ENCODE assay signal across 25 cellular contexts in the genomic region with DNA sequence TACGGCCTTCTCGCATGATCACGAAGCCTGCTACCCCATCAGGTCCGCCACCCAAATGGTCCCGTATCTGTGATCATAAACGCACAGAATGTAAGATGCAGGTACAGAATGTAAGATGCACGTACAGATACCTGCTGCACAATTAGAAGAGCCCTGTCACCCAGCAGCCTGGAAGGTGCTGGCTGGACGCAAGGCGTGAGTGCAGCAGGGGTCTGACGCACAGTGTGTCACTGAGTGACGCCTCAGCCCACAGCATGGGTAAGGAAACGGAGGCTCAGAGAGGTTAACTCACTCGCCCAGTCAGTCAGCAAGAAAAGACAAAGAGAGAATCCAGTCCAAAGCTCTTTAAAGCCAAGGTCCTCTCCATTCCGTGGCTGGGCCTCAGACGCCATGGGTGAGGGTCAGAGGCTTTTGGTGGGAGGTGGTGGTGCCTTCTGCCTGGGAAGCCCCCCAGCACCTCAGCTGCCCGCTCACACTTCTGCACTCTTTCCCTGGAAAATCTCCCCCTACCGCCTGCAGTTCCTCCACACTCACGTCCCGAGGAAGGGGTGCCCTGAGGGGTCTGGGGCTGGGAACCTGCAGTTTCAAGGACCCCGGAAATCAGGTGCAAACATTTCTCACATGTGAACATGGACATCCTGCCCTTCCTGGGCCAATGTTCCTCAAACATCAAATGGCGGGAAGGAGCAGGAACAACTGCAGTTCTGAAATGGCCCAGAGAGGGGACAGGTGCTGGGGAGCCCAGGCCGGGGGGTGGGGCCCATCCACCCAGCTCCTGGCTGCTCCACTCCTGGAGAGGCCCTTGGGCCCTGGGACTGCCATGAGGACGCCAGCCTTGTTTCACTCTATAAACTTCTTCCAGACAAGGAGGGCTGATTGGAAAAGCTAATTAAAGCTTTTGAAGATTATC. TPM values are rescaled to one million over a fixed set of nuclear protein-coding genes. Genes with fewer than 3 reads are reported as not detected.
DNase-seq lines count a peak whose midpoint lies in the region; ATAC-seq and TF ChIP-seq lines count a peak whose summit lies in the region.
"Had no signal": no experiment of that assay in that cellular context is flagged by ENCODE, and none has a peak within 500 bp of the region (broad histone marks: within the 10 kb centered on the region; RNA-seq: fewer than 3 reads in every experiment).

No MANE protein-coding gene starts in this region.

- H3K4me1 Mint-ChIP-seq in stimulated activated naive CD8-positive, alpha-beta T cell treated with anti-CD3 and anti-CD28 coated beads, Interleukin-15, amount 100 ng/mL, for 72 hours = peaks cover 41% of the 10 kb centered on the region
- H3K4me1 Mint-ChIP-seq in endodermal cell = peaks cover 30% of the 10 kb centered on the region

- H3K27me3 Mint-ChIP-seq in stimulated activated naive CD8-positive, alpha-beta T cell treated with anti-CD3 and anti-CD28 coated beads, Interleukin-15, amount 100 ng/mL, for 72 hours = no peaks in the 10 kb centered on the region
- H3K27me3 Mint-ChIP-seq in endodermal cell (ENCODE audit: insufficient read depth) = no peaks in the 10 kb centered on the region
- H3K27me3 Mint-ChIP-seq: activated CD4-positive, alpha-beta memory T cell treated with anti-CD3 and anti-CD28 coated beads, Interleukin-2, amount 10 ng/mL, durations not matched to agents 7 days and 5 days had no signal

- peaks cover 14% of the 10 kb centered on the region for H3K4me1 ChIP-seq in endodermal cell (ENCODE audit: control insufficient read depth, insufficient read depth, low read length)
- peaks cover 21% of the 10 kb centered on the region for H3K4me1 ChIP-seq in osteoblast (ENCODE audit: insufficient read depth, low read length)
- H3K4me1 ChIP-seq: BE2C, body of pancreas, Caco-2 had no signal

- WGBS in endodermal cell (ENCODE audit: insufficient coverage in 1 of 2, insufficient read length in 1 of 2), 2 experiments = 94 to 99% methylated on average over 17 to 23 of the region's 23 CpGs

- H3K27ac ChIP-seq in endodermal cell (ENCODE audit: low read depth, low read length) (no peak overlapping the region), osteoblast (ENCODE audit: low read depth, low read length) (no peak overlapping the region)
- H3K27ac ChIP-seq: body of pancreas, KMS-11, SJSA1, thoracic aorta had no signal

- no peak overlapping the region for H3K4me2 ChIP-seq in osteoblast (ENCODE audit: insufficient read depth, low read length)
- H3K4me2 ChIP-seq: KMS-11 had no signal

- no peak overlapping the region for H3K9ac ChIP-seq in endodermal cell (ENCODE audit: extremely low read depth, low read length, poor library complexity, severe bottlenecking)
- H3K9ac ChIP-seq: KMS-11 had no signal

- no peak for DNase-seq in stimulated activated naive CD8-positive, alpha-beta T cell treated with anti-CD3 and anti-CD28 coated beads, Interleukin-15, amount 100 ng/mL, for 72 hours
- no peak for DNase-seq in stimulated activated naive CD8-positive, alpha-beta T cell treated with anti-CD3 and anti-CD28 coated beads, Interleukin-15, Interleukin-2, amounts not matched to agents 100 U/mL and 50 U/mL, for 24 hours
- DNase-seq in endodermal cell (no peak), osteoblast (ENCODE audit: insufficient read length, low spot score, missing footprints) (peak; percentile 57), GOT3 (lab: John Stamatoyannopoulos, UW) (no peak), DMS79 treated with DMSO at 0.1 percent for 48 hours (lab: John Stamatoyannopoulos, UW) (no peak)
- DNase-seq: ACHN; activated CD4-positive, alpha-beta memory T cell treated with anti-CD3 and anti-CD28 coated beads, Interleukin-2, amount 10 ng/mL, durations not matched to agents 7 days and 5 days; activated effector memory CD4-positive, alpha-beta T cell treated with anti-CD3 and anti-CD28 coated beads, Interleukin-2, amount 50 U/mL, for 16 hours; BE2C; body of pancreas; Caco-2; cerebellar nuclear complex; GDM1; left ventricle myocardium inferior; NCI-H1417; NCI-H2029 treated with DMSO at 0.1 percent for 48 hours; stimulated activated CD4-positive, alpha-beta T cell treated with anti-CD3 and anti-CD28 coated beads, Interleukin-4, amount 100 ng/mL, for 1 hour; stimulated activated naive CD4-positive, alpha-beta T cell; T-helper 1 cell had no signal

- H2AFZ ChIP-seq in osteoblast (ENCODE audit: low read length) = no peak overlapping the region

- peaks cover 86% of the 10 kb centered on the region for H4K20me1 ChIP-seq in osteoblast (ENCODE audit: insufficient read depth, low read length)

- H3K36me3 ChIP-seq in endodermal cell (ENCODE audit: control insufficient read depth, insufficient read depth, low read length) = peaks cover 46% of the 10 kb centered on the region
- peaks cover 59% of the 10 kb centered on the region for H3K36me3 ChIP-seq in osteoblast (ENCODE audit: insufficient read depth, low read length)
- H3K36me3 ChIP-seq: BE2C had no signal

- H3K4me3 Mint-ChIP-seq in stimulated activated naive CD8-positive, alpha-beta T cell treated with anti-CD3 and anti-CD28 coated beads, Interleukin-15, amount 100 ng/mL, for 72 hours = no peak overlapping the region
- no peak overlapping the region for H3K4me3 Mint-ChIP-seq in endodermal cell
- H3K4me3 Mint-ChIP-seq: activated CD4-positive, alpha-beta memory T cell treated with anti-CD3 and anti-CD28 coated beads, Interleukin-2, amount 10 ng/mL, durations not matched to agents 7 days and 5 days had no signal

- peak; percentile 4 for TF ChIP-seq CTCF in endodermal cell (conservative IDR thresholded peaks at IDR 0.05)
- no peak for TF ChIP-seq CTCF in osteoblast (IDR thresholded peaks at IDR 0.05; ENCODE audit: extremely low read depth, low read depth, low read length)

- peaks cover under 1% of the 10 kb centered on the region for H3K9me3 ChIP-seq in endodermal cell (ENCODE audit: control insufficient read depth, low read length)
- H3K9me3 ChIP-seq in osteoblast (ENCODE audit: low read depth, low read length) = no peaks in the 10 kb centered on the region
- H3K9me3 ChIP-seq: BE2C, body of pancreas, Caco-2, left ventricle myocardium inferior, SJSA1, thoracic aorta had no signal

- peaks cover 91% of the 10 kb centered on the region for H3K79me2 ChIP-seq in osteoblast (ENCODE audit: insufficient read depth, low read length)

- H3K4me3 ChIP-seq in endodermal cell (ENCODE audit: low read length) = no peak overlapping the region
- no peak overlapping the region for H3K4me3 ChIP-seq in osteoblast (ENCODE audit: insufficient read depth, low read length)
- H3K4me3 ChIP-seq: body of pancreas, left ventricle myocardium inferior, SJSA1, thoracic aorta had no signal

- H3K27me3 ChIP-seq in endodermal cell (ENCODE audit: control insufficient read depth, insufficient read depth, low read length, poor library complexity, severe bottlenecking) (no peaks in the 10 kb centered on the region), osteoblast (ENCODE audit: insufficient read depth, low read length) (no peaks in the 10 kb centered on the region)
- H3K27me3 ChIP-seq: BE2C, body of pancreas, SJSA1 had no signal

- peak overlapping the region; percentile 15 to 83 for H3K27ac Mint-ChIP-seq in stimulated activated naive CD8-positive, alpha-beta T cell treated with anti-CD3 and anti-CD28 coated beads, Interleukin-15, amount 100 ng/mL, for 72 hours
- peak overlapping the region; percentile 61 for H3K27ac Mint-ChIP-seq in endodermal cell
- H3K27ac Mint-ChIP-seq: activated CD4-positive, alpha-beta memory T cell treated with anti-CD3 and anti-CD28 coated beads, Interleukin-2, amount 10 ng/mL, durations not matched to agents 7 days and 5 days had no signal

- no peak for ATAC-seq in stimulated activated naive CD8-positive, alpha-beta T cell treated with anti-CD3 and anti-CD28 coated beads, Interleukin-15, amount 100 ng/mL, for 72 hours
- no peak for ATAC-seq in stimulated activated naive CD8-positive, alpha-beta T cell treated with anti-CD3 and anti-CD28 coated beads, Interleukin-15, Interleukin-2, amounts not matched to agents 100 U/mL and 50 U/mL, for 24 hours
- ATAC-seq in GM19452 (IDR thresholded peaks at IDR 0.05; ENCODE audit: unreplicated experiment) = no peak
- ATAC-seq: activated CD4-positive, CD25-positive, alpha-beta regulatory T cell treated with anti-CD3 and anti-CD28 coated beads, Interleukin-2, amount 50 U/mL, for 24 hours; body of pancreas had no signal

- H3K9me3 Mint-ChIP-seq in stimulated activated naive CD8-positive, alpha-beta T cell treated with anti-CD3 and anti-CD28 coated beads, Interleukin-15, amount 100 ng/mL, for 72 hours = no peaks in the 10 kb centered on the region
- H3K9me3 Mint-ChIP-seq in endodermal cell = no peaks in the 10 kb centered on the region
- H3K9me3 Mint-ChIP-seq: activated CD4-positive, alpha-beta memory T cell treated with anti-CD3 and anti-CD28 coated beads, Interleukin-2, amount 10 ng/mL, durations not matched to agents 7 days and 5 days had no signal

- peaks cover 19% of the 10 kb centered on the region for H3K36me3 Mint-ChIP-seq in endodermal cell (ENCODE audit: low read depth)

RNA-seq across cellular contexts. Expression of gene SLC66A1, which starts 59.4 kb away (rescaled TPM):
- total RNA-seq in endodermal cell (10 to 100 TPM; 20.8 to 22.6 TPM), osteoblast (30.9 and 32.6 TPM in 2 replicates)
- polyA plus RNA-seq in endodermal cell (2013, experiment 1 of 2) = 20.0 TPM
- polyA plus RNA-seq in endodermal cell (2013, experiment 2 of 2) = 18.9 TPM

RNA-seq across cellular contexts. Expression of gene AKR7A2, which starts 59.5 kb away (rescaled TPM):
- total RNA-seq in endodermal cell = 10 to 100 TPM; 47.8 to 66.1 TPM
- polyA plus RNA-seq in endodermal cell (2013, experiment 1 of 2) = 53.1 TPM
- polyA plus RNA-seq in endodermal cell (2013, experiment 2 of 2) = 52.3 TPM
- total RNA-seq in osteoblast = 66.2 and 79.0 TPM in 2 replicates
